30 cellular contexts compared by ENCODE assay signal in the genomic region with DNA sequence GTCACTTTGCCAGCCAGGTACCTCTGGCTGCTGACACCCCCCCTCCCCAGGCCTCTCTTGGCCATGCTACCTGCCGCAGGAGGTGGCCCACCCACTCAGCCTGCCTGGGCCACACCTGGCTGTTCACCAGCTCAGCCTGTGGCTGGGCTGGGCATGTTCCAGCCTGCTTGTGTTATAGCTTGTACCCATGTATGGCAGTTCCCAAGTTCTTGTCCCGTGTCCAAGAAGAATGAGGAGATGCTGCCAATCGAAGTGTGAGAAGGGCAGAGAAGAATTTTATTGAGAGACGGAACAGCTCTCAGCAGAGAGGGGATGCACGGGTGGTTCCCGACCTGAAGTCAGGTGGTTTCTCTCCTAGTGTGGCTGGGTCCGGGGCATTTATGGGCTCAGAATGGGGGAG. TPM values are rescaled to one million over a fixed set of nuclear protein-coding genes. Genes with fewer than 3 reads are reported as not detected.
DNase-seq lines count a peak whose midpoint lies in the region; ATAC-seq and TF ChIP-seq lines count a peak whose summit lies in the region.
"Had no signal": no experiment of that assay in that cellular context is flagged by ENCODE, and none has a peak within 500 bp of the region (broad histone marks: within the 10 kb centered on the region; RNA-seq: fewer than 3 reads in every experiment).

No MANE protein-coding gene starts in this region.

- H3K79me2 ChIP-seq in hepatocyte = peaks cover 5% of the 10 kb centered on the region

- 51% methylated on average over 7 of the region's 7 CpGs for WGBS in hepatocyte (ENCODE audit: low lambda C conversion rate, missing lambda C conversion rate)

- ATAC-seq in stimulated activated effector memory CD8-positive, alpha-beta T cell treated with anti-CD3 and anti-CD28 coated beads, Interleukin-12 subunit alpha, Interleukin-12 subunit beta, amount 100 ng/mL, for 72 hours = no peak
- no peak for ATAC-seq in HG02852 (IDR thresholded peaks at IDR 0.05; ENCODE audit: unreplicated experiment)
- ATAC-seq: activated T-helper 17 cell treated with anti-CD3 and anti-CD28 coated beads, Interleukin-2, amount 50 U/mL, for 72 hours; left lung had no signal

- H3K9me3 Mint-ChIP-seq in activated T-helper 1 cell treated with anti-CD3 and anti-CD28 coated beads, Interleukin-12 subunit alpha, Interleukin-12 subunit beta, Interleukin-2, Interleukin-4 antibody, amounts not matched to agents 30 ng/mL and 10 ng/mL and 1 ng/mL, durations not matched to agents 14 hours and 24 hours and 36 hours = peaks cover 14% of the 10 kb centered on the region
- H3K9me3 Mint-ChIP-seq in stimulated activated effector memory CD8-positive, alpha-beta T cell treated with anti-CD3 and anti-CD28 coated beads, Interleukin-12 subunit alpha, Interleukin-12 subunit beta, amount 100 ng/mL, for 72 hours = peaks cover 4% of the 10 kb centered on the region
- H3K9me3 Mint-ChIP-seq: activated T-helper 17 cell treated with anti-CD3 and anti-CD28 coated beads, Interleukin-2, amount 50 U/mL, for 72 hours; central memory CD8-positive, alpha-beta T cell had no signal

- H3K27ac ChIP-seq in hepatocyte = no peak overlapping the region
- H3K27ac ChIP-seq: ascending aorta; BLaER1 treated with 17β-estradiol and CSF1 and Interleukin-3, amounts not matched to agents 10 nM and 100 nM; left lung; SJSA1; upper lobe of left lung had no signal

- H3K9me3 ChIP-seq in hepatocyte (ENCODE audit: low read depth) = no peaks in the 10 kb centered on the region
- H3K9me3 ChIP-seq: ascending aorta, SJSA1 had no signal

- H3K4me3 ChIP-seq in hepatocyte = no peak overlapping the region
- H3K4me3 ChIP-seq: ascending aorta, HAP-1, left lung, SJSA1, smooth muscle cell, upper lobe of left lung had no signal

- peaks cover 22% of the 10 kb centered on the region for H3K4me1 ChIP-seq in hepatocyte (ENCODE audit: insufficient read depth)
- H3K4me1 ChIP-seq: HAP-1 had no signal

- H3K4me2 ChIP-seq in hepatocyte = no peak overlapping the region
- H3K4me2 ChIP-seq: BLaER1 treated with 17β-estradiol and CSF1 and Interleukin-3, amounts not matched to agents 10 nM and 100 nM; smooth muscle cell had no signal

- H3K27me3 Mint-ChIP-seq in activated T-helper 1 cell treated with anti-CD3 and anti-CD28 coated beads, Interleukin-12 subunit alpha, Interleukin-12 subunit beta, Interleukin-2, Interleukin-4 antibody, amounts not matched to agents 30 ng/mL and 10 ng/mL and 1 ng/mL, durations not matched to agents 14 hours and 24 hours and 36 hours (ENCODE audit: insufficient read depth) = no peaks in the 10 kb centered on the region
- H3K27me3 Mint-ChIP-seq: activated CD4-positive, alpha-beta T cell treated with anti-CD3 and anti-CD28 coated beads, Interleukin-2, amount 10 ng/mL, durations not matched to agents 7 days and 5 days had no signal

- peaks cover 1% of the 10 kb centered on the region for H3K36me3 Mint-ChIP-seq in activated T-helper 1 cell treated with anti-CD3 and anti-CD28 coated beads, Interleukin-12 subunit alpha, Interleukin-12 subunit beta, Interleukin-2, Interleukin-4 antibody, amounts not matched to agents 30 ng/mL and 10 ng/mL and 1 ng/mL, durations not matched to agents 14 hours and 24 hours and 36 hours (ENCODE audit: low read depth)
- no peaks in the 10 kb centered on the region for H3K36me3 Mint-ChIP-seq in stimulated activated effector memory CD8-positive, alpha-beta T cell treated with anti-CD3 and anti-CD28 coated beads, Interleukin-12 subunit alpha, Interleukin-12 subunit beta, amount 100 ng/mL, for 72 hours
- H3K36me3 Mint-ChIP-seq: immature natural killer cell, mesothelial cell of epicardium, naive B cell had no signal

- H3K9me2 ChIP-seq in hepatocyte (replicated peaks; ENCODE audit: insufficient read depth) = no peaks in the 10 kb centered on the region

- DNase-seq in activated T-cell treated with anti-CD3 and anti-CD28 coated beads, Interleukin-2, amount 50 U/mL, for 48 hours = peak; percentile 11
- no peak for DNase-seq in activated T-cell treated with anti-CD3 and anti-CD28 coated beads, Interleukin-2, amount 50 U/mL, for 1 hour
- no peak for DNase-seq in activated T-helper 1 cell treated with anti-CD3 and anti-CD28 coated beads, Interleukin-12 subunit alpha, Interleukin-12 subunit beta, Interleukin-2, Interleukin-4 antibody, amounts not matched to agents 30 ng/mL and 10 ng/mL and 1 ng/mL, durations not matched to agents 14 hours and 24 hours and 36 hours (ENCODE audit: low spot score)
- DNase-seq in hepatocyte (ENCODE audit: low spot score) (peak; percentile 19), NCI-H446 (lab: John Stamatoyannopoulos, UW) (no peak)
- no peak for DNase-seq in stimulated activated effector memory CD8-positive, alpha-beta T cell treated with anti-CD3 and anti-CD28 coated beads, Interleukin-12 subunit alpha, Interleukin-12 subunit beta, amount 100 ng/mL, for 72 hours (ENCODE audit: low spot score in 2 of 2)
- DNase-seq in stimulated activated naive CD4-positive, alpha-beta T cell (lab: John Stamatoyannopoulos, UW) = no peak
- DNase-seq: activated CD4-positive, alpha-beta T cell treated with anti-CD3 and anti-CD28 coated beads, Interleukin-2, amount 10 ng/mL, durations not matched to agents 7 days and 5 days; activated naive CD4-positive, alpha-beta T cell treated with anti-CD3 and anti-CD28 coated beads, Interleukin-2, amount 50 U/mL, for 16 hours; DND-41; hypothalamus; immature natural killer cell; left lung; MM.1S; naive B cell; NCI-H1436 treated with DMSO at 0.1 percent for 48 hours; NCI-H526 treated with DMSO at 0.1 percent for 48 hours; stimulated activated CD4-positive, alpha-beta T cell treated with anti-CD3 and anti-CD28 coated beads, Interleukin-2, amount 100 ng/mL, for 24 hours had no signal

- no peaks in the 10 kb centered on the region for H3K36me3 ChIP-seq in hepatocyte (replicated peaks; ENCODE audit: insufficient read depth, low read depth)
- H3K36me3 ChIP-seq: ascending aorta; BLaER1 treated with 17β-estradiol and CSF1 and Interleukin-3, amounts not matched to agents 10 nM and 100 nM; HAP-1; left lung; SJSA1; upper lobe of left lung had no signal

- H3K4me1 Mint-ChIP-seq in activated T-helper 1 cell treated with anti-CD3 and anti-CD28 coated beads, Interleukin-12 subunit alpha, Interleukin-12 subunit beta, Interleukin-2, Interleukin-4 antibody, amounts not matched to agents 30 ng/mL and 10 ng/mL and 1 ng/mL, durations not matched to agents 14 hours and 24 hours and 36 hours (ENCODE audit: low read depth) = no peaks in the 10 kb centered on the region
- peaks cover 17% of the 10 kb centered on the region for H3K4me1 Mint-ChIP-seq in stimulated activated effector memory CD8-positive, alpha-beta T cell treated with anti-CD3 and anti-CD28 coated beads, Interleukin-12 subunit alpha, Interleukin-12 subunit beta, amount 100 ng/mL, for 72 hours
- H3K4me1 Mint-ChIP-seq: activated CD4-positive, alpha-beta T cell treated with anti-CD3 and anti-CD28 coated beads, Interleukin-2, amount 10 ng/mL, durations not matched to agents 7 days and 5 days; activated T-helper 17 cell treated with anti-CD3 and anti-CD28 coated beads, Interleukin-2, amount 50 U/mL, for 72 hours; immature natural killer cell; mesothelial cell of epicardium had no signal

- no peaks in the 10 kb centered on the region for H4K20me1 ChIP-seq in hepatocyte (ENCODE audit: insufficient read depth, poor library complexity, severe bottlenecking)

- intact Hi-C loops in activated T-helper 1 cell treated with anti-CD3 and anti-CD28 coated beads, Interleukin-12 subunit alpha, Interleukin-12 subunit beta, Interleukin-2, Interleukin-4 antibody, amounts not matched to agents 30 ng/mL and 10 ng/mL and 1 ng/mL, durations not matched to agents 14 hours and 24 hours and 36 hours (cut with micrococcal nuclease) = no loop called here

- no peak overlapping the region for H2AFZ ChIP-seq in hepatocyte

- peaks cover 3% of the 10 kb centered on the region for H3K27me3 ChIP-seq in hepatocyte
- H3K27me3 ChIP-seq: ascending aorta, SJSA1 had no signal

- H3K27ac Mint-ChIP-seq in activated T-helper 1 cell treated with anti-CD3 and anti-CD28 coated beads, Interleukin-12 subunit alpha, Interleukin-12 subunit beta, Interleukin-2, Interleukin-4 antibody, amounts not matched to agents 30 ng/mL and 10 ng/mL and 1 ng/mL, durations not matched to agents 14 hours and 24 hours and 36 hours = peak overlapping the region; percentile 71
- H3K27ac Mint-ChIP-seq in stimulated activated effector memory CD8-positive, alpha-beta T cell treated with anti-CD3 and anti-CD28 coated beads, Interleukin-12 subunit alpha, Interleukin-12 subunit beta, amount 100 ng/mL, for 72 hours = peak overlapping the region; percentile 53
- H3K27ac Mint-ChIP-seq: activated CD4-positive, alpha-beta T cell treated with anti-CD3 and anti-CD28 coated beads, Interleukin-2, amount 10 ng/mL, durations not matched to agents 7 days and 5 days; activated T-helper 17 cell treated with anti-CD3 and anti-CD28 coated beads, Interleukin-2, amount 50 U/mL, for 72 hours; dendritic cell treated with granulocyte-macrophage colony-stimulating factor and Interleukin-4, amounts not matched to agents 40 ng/mL and 50 ng/mL, for 4 days; immature natural killer cell; mesothelial cell of epicardium; naive B cell had no signal

- H3K4me3 Mint-ChIP-seq in activated T-helper 1 cell treated with anti-CD3 and anti-CD28 coated beads, Interleukin-12 subunit alpha, Interleukin-12 subunit beta, Interleukin-2, Interleukin-4 antibody, amounts not matched to agents 30 ng/mL and 10 ng/mL and 1 ng/mL, durations not matched to agents 14 hours and 24 hours and 36 hours = no peak overlapping the region
- no peak overlapping the region for H3K4me3 Mint-ChIP-seq in stimulated activated effector memory CD8-positive, alpha-beta T cell treated with anti-CD3 and anti-CD28 coated beads, Interleukin-12 subunit alpha, Interleukin-12 subunit beta, amount 100 ng/mL, for 72 hours
- H3K4me3 Mint-ChIP-seq: activated CD4-positive, alpha-beta T cell treated with anti-CD3 and anti-CD28 coated beads, Interleukin-2, amount 10 ng/mL, durations not matched to agents 7 days and 5 days; activated T-helper 17 cell treated with anti-CD3 and anti-CD28 coated beads, Interleukin-2, amount 50 U/mL, for 72 hours; central memory CD8-positive, alpha-beta T cell; dendritic cell treated with granulocyte-macrophage colony-stimulating factor and Interleukin-4, amounts not matched to agents 40 ng/mL and 50 ng/mL, for 4 days; immature natural killer cell; mesothelial cell of epicardium; naive B cell had no signal

- TF ChIP-seq CTCF in hepatocyte (IDR thresholded peaks at IDR 0.05; ENCODE audit: poor library complexity) = no peak

RNA-seq across cellular contexts. Expression of a gene that starts 3.9 kb away (rescaled TPM):
- 0.86 and 1.0 TPM in 2 replicates for total RNA-seq in activated T-helper 1 cell treated with anti-CD3 and anti-CD28 coated beads, Interleukin-12 subunit alpha, Interleukin-12 subunit beta, Interleukin-2, Interleukin-4 antibody, amounts not matched to agents 30 ng/mL and 10 ng/mL and 1 ng/mL, durations not matched to agents 14 hours and 24 hours and 36 hours
- total RNA-seq in hepatocyte = 0.32 and 0.93 TPM in 2 replicates
- 1.8 TPM in 1 of 2 replicates, not detected in the other for polyA plus RNA-seq in hepatocyte
- total RNA-seq: ascending aorta, osteocyte, SJSA1, smooth muscle cell had no signal

RNA-seq across cellular contexts. Expression of a gene that starts 50.2 kb away (rescaled TPM):
- 39.5 and 42.1 TPM in 2 replicates for total RNA-seq in activated T-helper 1 cell treated with anti-CD3 and anti-CD28 coated beads, Interleukin-12 subunit alpha, Interleukin-12 subunit beta, Interleukin-2, Interleukin-4 antibody, amounts not matched to agents 30 ng/mL and 10 ng/mL and 1 ng/mL, durations not matched to agents 14 hours and 24 hours and 36 hours
- total RNA-seq in hepatocyte = 21.4 and 36.7 TPM in 2 replicates
- 39.6 and 41.4 TPM in 2 replicates for polyA plus RNA-seq in hepatocyte

Comparison
In these comparisons a context has a peak if more than half of its experiments do, and no peak if none do; other contexts are left out.
1. DNase-seq: peak in activated T-cell treated with anti-CD3 and anti-CD28 coated beads, Interleukin-2, amount 50 U/mL, for 48 hours (2 of 2) and hepatocyte (single experiment); none in activated T-cell treated with anti-CD3 and anti-CD28 coated beads, Interleukin-2, amount 50 U/mL, for 1 hour (single experiment), activated T-helper 1 cell treated with anti-CD3 and anti-CD28 coated beads, Interleukin-12 subunit alpha, Interleukin-12 subunit beta, Interleukin-2, Interleukin-4 antibody, amounts not matched to agents 30 ng/mL and 10 ng/mL and 1 ng/mL, durations not matched to agents 14 hours and 24 hours and 36 hours (single experiment), stimulated activated effector memory CD8-positive, alpha-beta T cell treated with anti-CD3 and anti-CD28 coated beads, Interleukin-12 subunit alpha, Interleukin-12 subunit beta, amount 100 ng/mL, for 72 hours (0 of 2), NCI-H446 (0 of 2) and stimulated activated naive CD4-positive, alpha-beta T cell (0 of 6).